In genomic region chr22:20016734-20017621, GRCh38 we compare ENCODE assay signal across 7 cellular contexts. TPM values are rescaled to one million over a fixed set of nuclear protein-coding genes. Genes with fewer than 3 reads are reported as not detected.
DNase-seq lines count a peak whose midpoint lies in the region; ATAC-seq, FAIRE-seq and TF ChIP-seq lines count a peak whose summit lies in the region.

ARVCF (minus strand) TSS chr22:20016823; CDS start chr22:19990794, 26,029 bp downstream.

- H3K4me1 Mint-ChIP-seq in immature natural killer cell: peaks cover 41 to 47% of the 10 kb centered on the region in 2 donors

- no peak for TF ChIP-seq POLR2A in GM12892 (IDR thresholded peaks at IDR 0.05; ENCODE audit: low read depth, low read length)

- H3K4me3 Mint-ChIP-seq in immature natural killer cell: peak within 1 kb of the TSS; percentile 87 to 91 (median 90)

- peak; percentile 45 for ATAC-seq in HG02970 (IDR thresholded peaks at IDR 0.05; ENCODE audit: low FRiP score, unreplicated experiment)

- peaks cover 0 to 11% (median 4%) of the 10 kb centered on the region in 3 donors for H3K27me3 Mint-ChIP-seq in immature natural killer cell (ENCODE audit: low read depth in 3 of 3)

- no peak within 1 kb of the TSS for H3K27ac ChIP-seq in caudate nucleus (ENCODE audit: low read depth, low read length)

- peak; percentile 99 for DNase-seq in GM12892 (ENCODE audit: insufficient read length)
- peak; percentile 96 for DNase-seq in NCI-H2227 (lab: John Stamatoyannopoulos, UW; ENCODE audit: unreplicated experiment)
- DNase-seq in activated CD4-positive, CD25-positive, alpha-beta regulatory T cell (lab: John Stamatoyannopoulos, UW): peak; percentile 83 to 88 (median 83)
- DNase-seq in caudate nucleus (lab: John Stamatoyannopoulos, UW): peak in 60 of 61 donors; percentile 45 to 94 (median 87)
- peak; percentile 91 for DNase-seq in immature natural killer cell
- DNase-seq in smooth muscle cell of the brain vasculature (ENCODE audit: low read depth, low spot score): peak; percentile 52

- H3K9me3 Mint-ChIP-seq in immature natural killer cell: no peaks in the 10 kb centered on the region

- FAIRE-seq in GM12892 (lab: Jason Lieb, UNC): peak; percentile 98

- H3K27ac Mint-ChIP-seq in immature natural killer cell: peak within 1 kb of the TSS in 5 of 6 donors; percentile 19 to 45 (median 39)

- H3K36me3 Mint-ChIP-seq in immature natural killer cell: no peaks in the 10 kb centered on the region

RNA-seq across cellular contexts. Expression of gene ARVCF, which starts in this region (rescaled TPM):
- polyA plus RNA-seq in GM12892 (2012; ENCODE audit: missing spikeins): 0.72 TPM
- 10 to 100 TPM in 1 of 3 donors, 1 to 10 TPM in 2; 5.3 to 15.9 (median 5.3) TPM for polyA plus RNA-seq in immature natural killer cell
